ENCODE assay signal across 8 cellular contexts in the genomic region with DNA sequence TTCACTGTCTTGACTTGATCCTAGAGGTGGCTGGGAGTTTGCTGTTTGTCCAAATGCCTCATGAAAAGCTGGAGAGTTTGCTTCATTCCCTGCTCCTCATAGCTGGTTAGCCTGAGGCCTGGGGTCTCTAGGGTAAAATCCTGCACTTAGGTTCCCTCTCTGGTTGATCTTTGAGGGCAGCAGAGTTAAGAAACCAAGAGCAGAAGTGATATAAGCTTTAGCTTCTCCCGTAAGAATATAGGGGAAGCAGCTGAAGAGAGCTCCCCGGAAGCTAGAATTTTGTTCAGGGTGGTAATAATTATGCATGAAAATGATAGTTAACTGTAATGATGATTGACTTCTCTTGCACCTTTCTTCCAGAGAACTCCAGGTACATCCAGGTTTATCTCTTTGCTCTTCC. TPM values are rescaled to one million over a fixed set of nuclear protein-coding genes. Genes with fewer than 3 reads are reported as not detected.
DNase-seq lines count a peak whose midpoint lies in the region; ATAC-seq and TF ChIP-seq lines count a peak whose summit lies in the region.

No MANE protein-coding gene starts in this region.

- no peaks in the 10 kb centered on the region for H3K9me3 ChIP-seq in DOHH2 (ENCODE audit: control insufficient read depth, insufficient read depth, low read length)
- no peaks in the 10 kb centered on the region for H3K9me3 ChIP-seq in endodermal cell (ENCODE audit: control insufficient read depth, low read length)
- H3K9me3 ChIP-seq in ovary = no peaks in the 10 kb centered on the region

- no peaks in the 10 kb centered on the region for H3K9me2 ChIP-seq in DOHH2 (replicated peaks; ENCODE audit: control insufficient read depth, low read length)

- H3K27ac Mint-ChIP-seq in endodermal cell = peak overlapping the region; percentile 96

- H3K9me3 Mint-ChIP-seq in endodermal cell = no peaks in the 10 kb centered on the region

- WGBS in endodermal cell (ENCODE audit: insufficient coverage in 1 of 2, insufficient read length in 1 of 2), 2 experiments = 85% methylated on average over 2 of the region's 2 CpGs
- WGBS in ovary, 3 donors = 36 to 46% (median 39%) methylated on average over 2 of the region's 2 CpGs

- peaks cover 39% of the 10 kb centered on the region for H3K36me3 ChIP-seq in DOHH2 (ENCODE audit: control insufficient read depth, low read length)
- H3K36me3 ChIP-seq in endodermal cell (ENCODE audit: control insufficient read depth, insufficient read depth, low read length) = peaks cover 33% of the 10 kb centered on the region
- H3K36me3 ChIP-seq in ovary = no peaks in the 10 kb centered on the region

- TF ChIP-seq CTCF in DOHH2 (IDR thresholded peaks at IDR 0.05; ENCODE audit: low read depth, low read length, poor library complexity, severe bottlenecking) (no peak), endodermal cell (conservative IDR thresholded peaks at IDR 0.05) (no peak), ovary (IDR thresholded peaks at IDR 0.05) (no peak)

- TF ChIP-seq EP300 in ovary (IDR thresholded peaks at IDR 0.05) = no peak

- H3K4me1 ChIP-seq in DOHH2 (ENCODE audit: control insufficient read depth, low read length) = peaks cover 27% of the 10 kb centered on the region
- peaks cover 5% of the 10 kb centered on the region for H3K4me1 ChIP-seq in endodermal cell (ENCODE audit: control insufficient read depth, insufficient read depth, low read length)
- peaks cover 5% of the 10 kb centered on the region for H3K4me1 ChIP-seq in ovary (ENCODE audit: insufficient read depth)

- H3K4me2 ChIP-seq in DOHH2 (ENCODE audit: low read length) = peak overlapping the region; percentile 70

- H3K4me3 Mint-ChIP-seq in endodermal cell = peak overlapping the region; percentile 82

- peak; percentile 45 for DNase-seq in OCI-M1 (lab: John Stamatoyannopoulos, UW)
- no peak for DNase-seq in endodermal cell
- no peak for DNase-seq in ovary
- DNase-seq in NCI-H1417 (lab: John Stamatoyannopoulos, UW) = no peak
- no peak for DNase-seq in NCI-H2081 treated with DMSO at 0.1 percent for 48 hours (lab: John Stamatoyannopoulos, UW)

- no peaks in the 10 kb centered on the region for H3K27me3 Mint-ChIP-seq in endodermal cell (ENCODE audit: insufficient read depth)

- H3K79me2 ChIP-seq in DOHH2 (ENCODE audit: control insufficient read depth, low read length) = peaks cover 38% of the 10 kb centered on the region

- H3K36me3 Mint-ChIP-seq in endodermal cell (ENCODE audit: low read depth) = peaks cover 29% of the 10 kb centered on the region

- H3F3A ChIP-seq in DOHH2 (ENCODE audit: control insufficient read depth, insufficient read depth) = no peaks in the 10 kb centered on the region

- no peak for TF ChIP-seq POLR2A in ovary (IDR thresholded peaks at IDR 0.05)

- H3K4me1 Mint-ChIP-seq in endodermal cell = peaks cover 31% of the 10 kb centered on the region

- H3K4me3 ChIP-seq in DOHH2 (ENCODE audit: low read length) (peak overlapping the region; percentile 99), endodermal cell (ENCODE audit: low read length) (peak overlapping the region; percentile 100), ovary (peak overlapping the region; percentile 60)

- intact Hi-C loops in ovary (cut with DNase I) = no loop called here

- H4K20me1 ChIP-seq in DOHH2 (ENCODE audit: control insufficient read depth, insufficient read depth, low read depth, low read length) = no peaks in the 10 kb centered on the region; the same call in 1 of the 2 replicates

- H3K27ac ChIP-seq in DOHH2 (ENCODE audit: low read depth, low read length) (peak overlapping the region; percentile 56), endodermal cell (ENCODE audit: low read depth, low read length) (peak overlapping the region; percentile 100), ovary (peak overlapping the region; percentile 93 to 98)

- H3K27me3 ChIP-seq in DOHH2 (ENCODE audit: control insufficient read depth, low read length) = no peaks in the 10 kb centered on the region
- no peaks in the 10 kb centered on the region for H3K27me3 ChIP-seq in endodermal cell (ENCODE audit: control insufficient read depth, insufficient read depth, low read length, poor library complexity, severe bottlenecking)
- H3K27me3 ChIP-seq in ovary = no peaks in the 10 kb centered on the region

- ATAC-seq in HG03097 (IDR thresholded peaks at IDR 0.05; ENCODE audit: low FRiP score, unreplicated experiment) (no peak), HG03378 (IDR thresholded peaks at IDR 0.05; ENCODE audit: unreplicated experiment) (no peak)

- peak overlapping the region; percentile 100 for H3K9ac ChIP-seq in endodermal cell (ENCODE audit: extremely low read depth, low read length, poor library complexity, severe bottlenecking)

RNA-seq across cellular contexts. Expression of gene FAM53C, which starts 1.4 kb away (rescaled TPM):
- 10 to 100 TPM; 41.6 to 46.4 TPM for total RNA-seq in endodermal cell
- polyA plus RNA-seq in endodermal cell (2013, experiment 1 of 2) = 46.5 TPM
- 41.4 TPM for polyA plus RNA-seq in endodermal cell (2013, experiment 2 of 2)
- 10 to 100 TPM; 14.2 to 29.3 (median 19.9) TPM for total RNA-seq in ovary
- 10 to 100 TPM; 13.1 to 26.4 TPM for polyA plus RNA-seq in ovary

RNA-seq across cellular contexts. Expression of gene CDC25C, which starts 7.9 kb away (rescaled TPM):
- total RNA-seq in endodermal cell (10 to 100 TPM; 14.8 to 30.6 TPM), ovary (under 1 TPM in 2 of 7 donors, not detected in 5; 0.13 to 0.23 TPM)
- 34.8 TPM for polyA plus RNA-seq in endodermal cell (2013, experiment 1 of 2)
- 33.9 TPM for polyA plus RNA-seq in endodermal cell (2013, experiment 2 of 2)
- polyA plus RNA-seq in ovary = under 1 TPM; 0.06 to 0.30 TPM

RNA-seq across cellular contexts. Expression of gene KDM3B, which starts 13.0 kb away (rescaled TPM):
- 100 to 1,000 TPM in 1 of 2 donors, 10 to 100 TPM in 1; 98.2 to 104 TPM for total RNA-seq in endodermal cell
- 77.8 TPM for polyA plus RNA-seq in endodermal cell (2013, experiment 1 of 2)
- polyA plus RNA-seq in endodermal cell (2013, experiment 2 of 2) = 77.7 TPM
- 10 to 100 TPM; 42.9 to 79.0 (median 71.4) TPM for total RNA-seq in ovary
- 10 to 100 TPM; 38.8 to 70.1 TPM for polyA plus RNA-seq in ovary

Comparison
In these comparisons a context has a peak if more than half of its experiments do, and no peak if none do; other contexts are left out.
1. RNA of gene CDC25C, which starts 7.9 kb away (total RNA-seq): 14.8 to 30.6 TPM in endodermal cell; 0.13 to 0.23 TPM in ovary; every median in the first group is over 10 times any median in the second.
2. Peak in every context shown above with its lines, with median percentiles within 50 percentile points of each other: H3K27ac ChIP-seq and H3K4me3 ChIP-seq.